ENCODE assay signal across 8 cellular contexts in the genomic region with DNA sequence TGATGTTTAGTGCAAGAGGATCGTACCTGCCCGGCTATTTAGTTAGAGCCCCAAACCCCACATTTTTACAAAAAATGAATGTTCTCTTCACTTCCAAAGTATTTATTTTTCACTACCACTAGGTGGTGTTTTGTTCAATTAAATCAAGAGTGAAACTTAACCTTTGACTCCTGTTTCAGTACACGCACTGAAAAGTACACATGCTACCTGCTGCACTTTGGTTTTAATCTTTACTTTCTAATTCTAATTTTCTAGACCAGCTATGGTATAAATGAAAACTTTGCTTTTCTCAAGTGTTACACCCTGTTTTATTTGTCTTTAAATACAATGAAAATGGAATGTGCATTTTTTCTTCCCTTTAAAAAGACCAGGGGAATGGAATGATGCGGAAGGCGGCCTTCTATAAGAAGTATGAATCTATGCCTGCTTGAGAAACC. TPM values are rescaled to one million over a fixed set of nuclear protein-coding genes. Genes with fewer than 3 reads are reported as not detected.
DNase-seq lines count a peak whose midpoint lies in the region; ATAC-seq, FAIRE-seq and TF ChIP-seq lines count a peak whose summit lies in the region.

No MANE protein-coding gene starts in this region.

- H3K4me3 Mint-ChIP-seq in activated naive CD8-positive, alpha-beta T cell treated with anti-CD3 and anti-CD28 coated beads for 36 hours: peak overlapping the region; percentile 60
- no peak overlapping the region for H3K4me3 Mint-ChIP-seq in stimulated activated memory B cell treated with anti-CD40 and anti-IgM and Interleukin-4, amounts not matched to agents 10 μg/mL and 1 μg/mL and 100 μg/mL, for 72 hours

- peaks cover 2% of the 10 kb centered on the region for H3K4me1 Mint-ChIP-seq in activated naive CD8-positive, alpha-beta T cell treated with anti-CD3 and anti-CD28 coated beads for 36 hours
- no peaks in the 10 kb centered on the region for H3K4me1 Mint-ChIP-seq in stimulated activated memory B cell treated with anti-CD40 and anti-IgM and Interleukin-4, amounts not matched to agents 10 μg/mL and 1 μg/mL and 100 μg/mL, for 72 hours

- DNase-seq in AG20443 (ENCODE audit: low spot score) (peak; percentile 33), GM12891 (ENCODE audit: insufficient read length, low spot score) (no peak), NAMALWA (ENCODE audit: low spot score) (peak; percentile 58), kidney glomerular epithelial cell (lab: John Stamatoyannopoulos, UW) (peak; percentile 20), hepatic stellate cell (ENCODE audit: low spot score) (no peak)
- DNase-seq in activated naive CD8-positive, alpha-beta T cell treated with anti-CD3 and anti-CD28 coated beads for 36 hours: no peak
- no peak for DNase-seq in activated CD4-positive, CD25-positive, alpha-beta regulatory T cell (lab: John Stamatoyannopoulos, UW)

- no peaks in the 10 kb centered on the region for H3K9me3 Mint-ChIP-seq in activated naive CD8-positive, alpha-beta T cell treated with anti-CD3 and anti-CD28 coated beads for 36 hours
- no peaks in the 10 kb centered on the region for H3K9me3 Mint-ChIP-seq in stimulated activated memory B cell treated with anti-CD40 and anti-IgM and Interleukin-4, amounts not matched to agents 10 μg/mL and 1 μg/mL and 100 μg/mL, for 72 hours

- no peak for TF ChIP-seq POLR2A in GM12891 (IDR thresholded peaks at IDR 0.05; ENCODE audit: low read depth, low read length)

- peak; percentile 35 for FAIRE-seq in GM12891 (lab: Jason Lieb, UNC)

- ATAC-seq in stimulated activated memory B cell treated with anti-CD40 and anti-IgM and Interleukin-4, amounts not matched to agents 10 μg/mL and 1 μg/mL and 100 μg/mL, for 72 hours: no peak

- peak overlapping the region; percentile 70 for H3K27ac Mint-ChIP-seq in activated naive CD8-positive, alpha-beta T cell treated with anti-CD3 and anti-CD28 coated beads for 36 hours
- no peak overlapping the region for H3K27ac Mint-ChIP-seq in stimulated activated memory B cell treated with anti-CD40 and anti-IgM and Interleukin-4, amounts not matched to agents 10 μg/mL and 1 μg/mL and 100 μg/mL, for 72 hours

- peaks cover 2% of the 10 kb centered on the region for H3K36me3 Mint-ChIP-seq in activated naive CD8-positive, alpha-beta T cell treated with anti-CD3 and anti-CD28 coated beads for 36 hours
- H3K36me3 Mint-ChIP-seq in stimulated activated memory B cell treated with anti-CD40 and anti-IgM and Interleukin-4, amounts not matched to agents 10 μg/mL and 1 μg/mL and 100 μg/mL, for 72 hours: no peaks in the 10 kb centered on the region

- no peaks in the 10 kb centered on the region for H3K27me3 Mint-ChIP-seq in activated naive CD8-positive, alpha-beta T cell treated with anti-CD3 and anti-CD28 coated beads for 36 hours
- H3K27me3 Mint-ChIP-seq in stimulated activated memory B cell treated with anti-CD40 and anti-IgM and Interleukin-4, amounts not matched to agents 10 μg/mL and 1 μg/mL and 100 μg/mL, for 72 hours: no peaks in the 10 kb centered on the region

TF ChIP-seq in GM12891, 5 proteins besides CTCF, POLR2A, EP300 and RAD21:
- no peak for TF ChIP-seq POU2F2 (IDR thresholded peaks at IDR 0.05; ENCODE audit: low read depth, low read length)
- no peak for TF ChIP-seq SPI1 (IDR thresholded peaks at IDR 0.05; ENCODE audit: low read depth, low read length)
- no peak for TF ChIP-seq TAF1 (IDR thresholded peaks at IDR 0.05; ENCODE audit: low read depth, low read length)
- TF ChIP-seq PAX5 (IDR thresholded peaks at IDR 0.05; ENCODE audit: insufficient read depth, low read length, severe bottlenecking): no peak
- no peak for TF ChIP-seq POLR2AphosphoS5 (IDR thresholded peaks at IDR 0.05; ENCODE audit: low read depth, low read length)

RNA-seq across cellular contexts. Expression of gene CHN1, which starts 31.4 kb away (rescaled TPM):
- 0.17 TPM for polyA plus RNA-seq in GM12891 (2012; ENCODE audit: low read depth, missing spikeins)
- total RNA-seq in activated naive CD8-positive, alpha-beta T cell treated with anti-CD3 and anti-CD28 coated beads for 36 hours: 10 to 100 TPM; 17.6 to 18.6 TPM

Comparison
In these comparisons a context has a peak if more than half of its experiments do, and no peak if none do; other contexts are left out.
1. DNase-seq: peak in AG20443 (single experiment), NAMALWA (single experiment) and kidney glomerular epithelial cell (single experiment); none in GM12891 (single experiment), activated naive CD8-positive, alpha-beta T cell treated with anti-CD3 and anti-CD28 coated beads for 36 hours (single experiment), activated CD4-positive, CD25-positive, alpha-beta regulatory T cell (0 of 4) and hepatic stellate cell (single experiment).